21 cellular contexts compared by ENCODE assay signal in genomic region chr6:163603395-163603794, GRCh38.
"Had no signal": no experiment of that assay in that cellular context is flagged by ENCODE, and none has a peak within 500 bp of the region (broad histone marks: within the 10 kb centered on the region; RNA-seq: fewer than 3 reads in every experiment).

No MANE protein-coding gene starts in this region.

- H3K9me2 ChIP-seq: SK-N-SH had no signal

- DNase-seq: Kasumi-1, KG1, MM.1S, NCI-H1092 treated with DMSO at 0.1 percent for 48 hours, NCI-H1436, NCI-H187, NCI-H2029, NCI-H2081 treated with DMSO at 0.1 percent for 48 hours, NCI-H2171, NCI-H226, NCI-H446, NCI-H510A, NCI-H524 treated with DMSO at 0.1 percent for 48 hours, NCI-H69, NCI-H774, PC-3, SHP77, SK-N-SH, SW 1271 had no signal

- H3K9ac ChIP-seq: SK-N-SH had no signal

- H3K27ac ChIP-seq: RWPE1 had no signal

- ATAC-seq: Panc1, PC-3 had no signal

- H3K4me2 ChIP-seq: SK-N-SH had no signal

- H3K9me3 ChIP-seq: SK-N-SH had no signal
